Comparison of ENCODE assay signal across 8 cellular contexts in the genomic region with DNA sequence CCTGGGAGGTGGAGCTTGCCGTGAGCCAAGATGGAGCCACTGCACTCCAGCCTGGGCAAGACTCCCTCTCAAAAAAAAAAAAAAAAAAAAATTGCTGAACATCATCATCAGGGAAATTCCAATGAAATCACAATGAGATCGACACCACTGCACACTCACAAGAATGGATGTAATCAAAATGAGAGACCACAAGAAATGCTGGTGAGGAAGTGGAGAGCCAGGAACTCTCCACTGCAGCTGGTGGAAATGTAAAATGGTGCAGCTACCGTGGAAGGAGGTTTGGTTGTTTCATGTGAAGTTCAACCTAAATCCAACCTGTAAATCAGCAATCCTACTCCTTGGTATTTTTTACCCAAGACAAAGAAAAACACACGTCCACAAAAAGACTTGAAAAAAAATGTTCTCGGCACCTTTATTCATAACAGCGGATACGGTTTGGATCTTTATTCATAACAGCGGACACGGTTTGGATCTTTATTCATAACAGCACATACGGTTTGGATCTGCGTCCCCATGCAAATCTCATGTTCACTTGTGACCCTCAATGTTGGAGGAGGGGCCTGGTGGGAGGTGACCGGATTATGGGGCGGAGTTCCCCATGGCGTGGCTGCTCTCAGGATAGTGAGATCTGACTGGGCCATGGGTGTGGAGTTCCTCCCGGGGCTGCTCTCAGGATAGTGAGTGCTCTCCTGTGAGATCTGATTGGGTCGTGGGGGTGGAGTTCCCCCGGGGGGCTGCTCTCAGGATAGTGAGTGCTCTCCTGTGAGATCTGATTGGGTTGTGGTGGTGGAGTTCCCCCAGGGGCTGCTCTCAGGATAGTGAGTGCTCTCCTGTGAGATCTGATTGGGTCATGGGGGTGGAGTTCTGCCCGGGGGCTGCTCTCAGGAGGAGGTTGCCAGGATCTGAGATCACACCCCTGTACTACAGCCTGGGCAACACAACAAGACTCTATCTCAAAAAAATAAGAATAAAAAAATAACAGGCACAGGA. TPM values are rescaled to one million over a fixed set of nuclear protein-coding genes. Genes with fewer than 3 reads are reported as not detected.
A peak's percentile ranks its signal among the peaks of the same experiment; 100 is the strongest.
DNase-seq lines count a peak whose midpoint lies in the region; ATAC-seq and TF ChIP-seq lines count a peak whose summit lies in the region.

No MANE protein-coding gene starts in this region.

- TF ChIP-seq CTCF in CD14-positive monocyte (IDR thresholded peaks at IDR 0.05) (no peak), heart left ventricle (IDR thresholded peaks at IDR 0.05) (no peak)

- TF ChIP-seq POLR2A in heart left ventricle (IDR thresholded peaks at IDR 0.05) = no peak

- H3K27me3 ChIP-seq in heart left ventricle = no peaks in the 10 kb centered on the region

- 71 to 73% (median 72%) methylated on average over 18 of the region's 18 CpGs for WGBS in heart left ventricle, 4 donors

- peaks cover 14 to 49% of the 10 kb centered on the region in 2 donors for H3K36me3 Mint-ChIP-seq in CD14-positive monocyte
- H3K36me3 Mint-ChIP-seq in T-helper 1 cell treated with Interleukin-12 subunit alpha and Interleukin-12 subunit beta and Interleukin-4 antibody, amounts not matched to agents 30 μg/mL and 1 μg/mL, for 36 hours (ENCODE audit: low read depth) = peaks cover 22% of the 10 kb centered on the region

- no peak overlapping the region for H3K4me3 Mint-ChIP-seq in CD14-positive monocyte
- no peak overlapping the region for H3K4me3 Mint-ChIP-seq in T-helper 1 cell treated with Interleukin-12 subunit alpha and Interleukin-12 subunit beta and Interleukin-4 antibody, amounts not matched to agents 30 μg/mL and 1 μg/mL, for 36 hours

- ATAC-seq in GM21360 (IDR thresholded peaks at IDR 0.05; ENCODE audit: unreplicated experiment) = peak; percentile 53
- ATAC-seq in heart left ventricle = peak in 3 of 4 donors; percentile 33 to 47 (median 44)

- H3K4me1 Mint-ChIP-seq in CD14-positive monocyte = peaks cover 70% of the 10 kb centered on the region
- peaks cover 42% of the 10 kb centered on the region for H3K4me1 Mint-ChIP-seq in T-helper 1 cell treated with Interleukin-12 subunit alpha and Interleukin-12 subunit beta and Interleukin-4 antibody, amounts not matched to agents 30 μg/mL and 1 μg/mL, for 36 hours (ENCODE audit: low read depth)

- no peak overlapping the region for H3K4me3 ChIP-seq in heart left ventricle

- intact Hi-C loops in CD14-positive monocyte (cut with micrococcal nuclease) = no loop called here
- intact Hi-C loops in heart left ventricle (cut with DNase I) = no loop called here

- H3K9me3 Mint-ChIP-seq in CD14-positive monocyte = peaks cover 0 to 2% (median 0%) of the 10 kb centered on the region in 7 donors
- no peaks in the 10 kb centered on the region for H3K9me3 Mint-ChIP-seq in T-helper 1 cell treated with Interleukin-12 subunit alpha and Interleukin-12 subunit beta and Interleukin-4 antibody, amounts not matched to agents 30 μg/mL and 1 μg/mL, for 36 hours

- H3K36me3 ChIP-seq in heart left ventricle = peaks cover 0 to 5% (median 0%) of the 10 kb centered on the region in 9 donors

- H3K27me3 Mint-ChIP-seq in CD14-positive monocyte (ENCODE audit: low read depth in 3 of 3) = peaks cover 0 to 4% (median under 1%) of the 10 kb centered on the region in 3 donors
- no peaks in the 10 kb centered on the region for H3K27me3 Mint-ChIP-seq in T-helper 1 cell treated with Interleukin-12 subunit alpha and Interleukin-12 subunit beta and Interleukin-4 antibody, amounts not matched to agents 30 μg/mL and 1 μg/mL, for 36 hours (ENCODE audit: low read depth)

- DNase-seq in CD14-positive monocyte (ENCODE audit: low spot score) = no peak
- DNase-seq in heart left ventricle = no peak
- no peak for DNase-seq in NCI-H2227 (lab: John Stamatoyannopoulos, UW; ENCODE audit: unreplicated experiment)
- no peak for DNase-seq in SHP77 treated with DMSO at 0.1 percent for 48 hours (lab: John Stamatoyannopoulos, UW)
- no peak for DNase-seq in dedifferentiated amniotic fluid mesenchymal stem cell (ENCODE audit: extremely low spot score)
- no peak for DNase-seq in HuH-7 (ENCODE audit: low spot score)

- no peaks in the 10 kb centered on the region for H3K9me3 ChIP-seq in heart left ventricle

- H3K4me1 ChIP-seq in heart left ventricle = peaks cover 0 to 43% (median 13%) of the 10 kb centered on the region in 12 donors

- H3K27ac ChIP-seq in heart left ventricle = no peak overlapping the region

- peak overlapping the region in 6 of 7 donors; percentile 13 to 84 (median 62) for H3K27ac Mint-ChIP-seq in CD14-positive monocyte
- peak overlapping the region; percentile 75 for H3K27ac Mint-ChIP-seq in T-helper 1 cell treated with Interleukin-12 subunit alpha and Interleukin-12 subunit beta and Interleukin-4 antibody, amounts not matched to agents 30 μg/mL and 1 μg/mL, for 36 hours

RNA-seq across cellular contexts. Expression of gene GAK, which starts 7.7 kb away (rescaled TPM):
- 10 to 100 TPM; 40.3 to 54.9 TPM for polyA plus RNA-seq in CD14-positive monocyte
- total RNA-seq in heart left ventricle = 10 to 100 TPM; 22.8 to 55.1 (median 32.5) TPM
- polyA plus RNA-seq in heart left ventricle = 10 to 100 TPM; 51.8 to 52.3 TPM

RNA-seq across cellular contexts. Expression of gene TMEM175, which starts 7.9 kb away (rescaled TPM):
- polyA plus RNA-seq in CD14-positive monocyte = 10 to 100 TPM; 18.9 to 20.7 TPM
- total RNA-seq in heart left ventricle = 10 to 100 TPM; 16.6 to 34.6 (median 20.1) TPM
- 10 to 100 TPM; 14.2 to 28.8 TPM for polyA plus RNA-seq in heart left ventricle

RNA-seq across cellular contexts. Expression of gene DGKQ, which starts 49.0 kb away (rescaled TPM):
- polyA plus RNA-seq in CD14-positive monocyte (1 to 10 TPM in 1 of 2 donors, under 1 TPM in 1; 0.58 to 2.4 TPM), heart left ventricle (1 to 10 TPM; 2.6 to 3.7 TPM)
- 1 to 10 TPM; 3.2 to 7.3 (median 4.4) TPM for total RNA-seq in heart left ventricle
